ENCODE assay signal across 8 cellular contexts in genomic region chr7:112789824-112790650, GRCh38. TPM values are rescaled to one million over a fixed set of nuclear protein-coding genes. Genes with fewer than 3 reads are reported as not detected.
DNase-seq lines count a peak whose midpoint lies in the region; ATAC-seq lines count a peak whose summit lies in the region.

TSS of gene TMEM168 (minus strand) at chr7:112790393. CDS start at chr7:112784825, 5,568 bp downstream.

- peak within 1 kb of the TSS; percentile 85 for H3K27ac Mint-ChIP-seq in activated T-helper 1 cell treated with anti-CD3 and anti-CD28 coated beads, Interleukin-12 subunit alpha, Interleukin-12 subunit beta, Interleukin-2, Interleukin-4 antibody, amounts not matched to agents 30 ng/mL and 10 ng/mL and 1 ng/mL, durations not matched to agents 14 hours and 24 hours and 36 hours
- peak within 1 kb of the TSS; percentile 92 to 98 (median 96) for H3K27ac Mint-ChIP-seq in naive B cell
- peak within 1 kb of the TSS; percentile 96 for H3K27ac Mint-ChIP-seq in stimulated activated effector memory CD8-positive, alpha-beta T cell treated with anti-CD3 and anti-CD28 coated beads, Interleukin-12 subunit alpha, Interleukin-12 subunit beta, amount 100 ng/mL, for 72 hours

- H3K36me3 Mint-ChIP-seq in activated T-helper 1 cell treated with anti-CD3 and anti-CD28 coated beads, Interleukin-12 subunit alpha, Interleukin-12 subunit beta, Interleukin-2, Interleukin-4 antibody, amounts not matched to agents 30 ng/mL and 10 ng/mL and 1 ng/mL, durations not matched to agents 14 hours and 24 hours and 36 hours (ENCODE audit: low read depth) = peaks cover 12% of the 10 kb centered on the region
- peaks cover 0 to 5% of the 10 kb centered on the region in 2 donors for H3K36me3 Mint-ChIP-seq in naive B cell
- H3K36me3 Mint-ChIP-seq in stimulated activated effector memory CD8-positive, alpha-beta T cell treated with anti-CD3 and anti-CD28 coated beads, Interleukin-12 subunit alpha, Interleukin-12 subunit beta, amount 100 ng/mL, for 72 hours = peaks cover 15% of the 10 kb centered on the region

- H3K9me3 Mint-ChIP-seq in activated T-helper 1 cell treated with anti-CD3 and anti-CD28 coated beads, Interleukin-12 subunit alpha, Interleukin-12 subunit beta, Interleukin-2, Interleukin-4 antibody, amounts not matched to agents 30 ng/mL and 10 ng/mL and 1 ng/mL, durations not matched to agents 14 hours and 24 hours and 36 hours = no peaks in the 10 kb centered on the region
- no peaks in the 10 kb centered on the region for H3K9me3 Mint-ChIP-seq in naive B cell
- no peaks in the 10 kb centered on the region for H3K9me3 Mint-ChIP-seq in stimulated activated effector memory CD8-positive, alpha-beta T cell treated with anti-CD3 and anti-CD28 coated beads, Interleukin-12 subunit alpha, Interleukin-12 subunit beta, amount 100 ng/mL, for 72 hours

- intact Hi-C loops in activated T-helper 1 cell treated with anti-CD3 and anti-CD28 coated beads, Interleukin-12 subunit alpha, Interleukin-12 subunit beta, Interleukin-2, Interleukin-4 antibody, amounts not matched to agents 30 ng/mL and 10 ng/mL and 1 ng/mL, durations not matched to agents 14 hours and 24 hours and 36 hours (cut with micrococcal nuclease) = loop anchor here (1.0 to 10.0 kb wide), 6 partner anchors 77 to 583 kb away; partner anchors contain the start of genes DOCK4, IFRD1 and ZNF277

- peak within 1 kb of the TSS; percentile 96 for H3K4me3 Mint-ChIP-seq in activated T-helper 1 cell treated with anti-CD3 and anti-CD28 coated beads, Interleukin-12 subunit alpha, Interleukin-12 subunit beta, Interleukin-2, Interleukin-4 antibody, amounts not matched to agents 30 ng/mL and 10 ng/mL and 1 ng/mL, durations not matched to agents 14 hours and 24 hours and 36 hours
- peak within 1 kb of the TSS; percentile 89 to 96 (median 94) for H3K4me3 Mint-ChIP-seq in naive B cell
- peak within 1 kb of the TSS; percentile 82 for H3K4me3 Mint-ChIP-seq in stimulated activated effector memory CD8-positive, alpha-beta T cell treated with anti-CD3 and anti-CD28 coated beads, Interleukin-12 subunit alpha, Interleukin-12 subunit beta, amount 100 ng/mL, for 72 hours

- peak; percentile 81 for ATAC-seq in GM21619 (IDR thresholded peaks at IDR 0.05; ENCODE audit: unreplicated experiment)
- ATAC-seq in naive B cell (ENCODE audit: low read depth in 2 of 2) = peak; percentile 74 to 77
- peak; percentile 89 for ATAC-seq in stimulated activated effector memory CD8-positive, alpha-beta T cell treated with anti-CD3 and anti-CD28 coated beads, Interleukin-12 subunit alpha, Interleukin-12 subunit beta, amount 100 ng/mL, for 72 hours

- peak; percentile 69 for DNase-seq in DMS53 treated with DMSO at 0.1 percent for 48 hours (lab: John Stamatoyannopoulos, UW; ENCODE audit: unreplicated experiment)
- DNase-seq in Jurkat, Clone E6-1 (ENCODE audit: low read depth, low spot score) = peak; percentile 60
- DNase-seq in RPMI7951 (ENCODE audit: low read depth) = peak; percentile 79
- peak; percentile 77 for DNase-seq in activated T-helper 1 cell treated with anti-CD3 and anti-CD28 coated beads, Interleukin-12 subunit alpha, Interleukin-12 subunit beta, Interleukin-2, Interleukin-4 antibody, amounts not matched to agents 30 ng/mL and 10 ng/mL and 1 ng/mL, durations not matched to agents 14 hours and 24 hours and 36 hours (ENCODE audit: low spot score)
- DNase-seq in fibroblast of gingiva (ENCODE audit: low read depth) = peak; percentile 78
- DNase-seq in naive B cell = peak; percentile 85
- DNase-seq in stimulated activated effector memory CD8-positive, alpha-beta T cell treated with anti-CD3 and anti-CD28 coated beads, Interleukin-12 subunit alpha, Interleukin-12 subunit beta, amount 100 ng/mL, for 72 hours (ENCODE audit: low spot score in 2 of 2) = peak; percentile 79 to 92

- peaks cover 42% of the 10 kb centered on the region for H3K4me1 Mint-ChIP-seq in activated T-helper 1 cell treated with anti-CD3 and anti-CD28 coated beads, Interleukin-12 subunit alpha, Interleukin-12 subunit beta, Interleukin-2, Interleukin-4 antibody, amounts not matched to agents 30 ng/mL and 10 ng/mL and 1 ng/mL, durations not matched to agents 14 hours and 24 hours and 36 hours (ENCODE audit: low read depth)
- H3K4me1 Mint-ChIP-seq in naive B cell = peaks cover 31 to 49% (median 33%) of the 10 kb centered on the region in 3 donors
- H3K4me1 Mint-ChIP-seq in stimulated activated effector memory CD8-positive, alpha-beta T cell treated with anti-CD3 and anti-CD28 coated beads, Interleukin-12 subunit alpha, Interleukin-12 subunit beta, amount 100 ng/mL, for 72 hours = peaks cover 49% of the 10 kb centered on the region

- H3K27me3 Mint-ChIP-seq in activated T-helper 1 cell treated with anti-CD3 and anti-CD28 coated beads, Interleukin-12 subunit alpha, Interleukin-12 subunit beta, Interleukin-2, Interleukin-4 antibody, amounts not matched to agents 30 ng/mL and 10 ng/mL and 1 ng/mL, durations not matched to agents 14 hours and 24 hours and 36 hours (ENCODE audit: insufficient read depth) = no peaks in the 10 kb centered on the region
- no peaks in the 10 kb centered on the region for H3K27me3 Mint-ChIP-seq in naive B cell

- peak within 1 kb of the TSS; percentile 75 for H3K4me3 ChIP-seq in Jurkat, Clone E6-1 (ENCODE audit: low read length)

RNA-seq across cellular contexts. Expression of gene TMEM168, which starts in this region (rescaled TPM):
- 13.7 TPM for polyA plus RNA-seq in Jurkat, Clone E6-1 (2012; ENCODE audit: insufficient read depth, insufficient read length)
- 11.5 and 19.8 TPM in 2 replicates for total RNA-seq in RPMI7951 (2014; rRNA removed; shearing (Covaris generic))
- total RNA-seq in activated T-helper 1 cell treated with anti-CD3 and anti-CD28 coated beads, Interleukin-12 subunit alpha, Interleukin-12 subunit beta, Interleukin-2, Interleukin-4 antibody, amounts not matched to agents 30 ng/mL and 10 ng/mL and 1 ng/mL, durations not matched to agents 14 hours and 24 hours and 36 hours = 18.1 and 18.2 TPM in 2 replicates
- 10 to 100 TPM in 1 of 6 donors, 1 to 10 TPM in 5; 6.3 to 10.5 (median 6.9) TPM for polyA plus RNA-seq in naive B cell (ENCODE audit: low read depth in 6 of 6)

Comparison
In these comparisons a context has a peak if more than half of its experiments do, and no peak if none do; other contexts are left out.
1. Peak in every context shown above with its lines: DNase-seq, ATAC-seq and H3K4me3 ChIP-seq.